Comparison of ENCODE assay signal across 21 cellular contexts in the genomic region with DNA sequence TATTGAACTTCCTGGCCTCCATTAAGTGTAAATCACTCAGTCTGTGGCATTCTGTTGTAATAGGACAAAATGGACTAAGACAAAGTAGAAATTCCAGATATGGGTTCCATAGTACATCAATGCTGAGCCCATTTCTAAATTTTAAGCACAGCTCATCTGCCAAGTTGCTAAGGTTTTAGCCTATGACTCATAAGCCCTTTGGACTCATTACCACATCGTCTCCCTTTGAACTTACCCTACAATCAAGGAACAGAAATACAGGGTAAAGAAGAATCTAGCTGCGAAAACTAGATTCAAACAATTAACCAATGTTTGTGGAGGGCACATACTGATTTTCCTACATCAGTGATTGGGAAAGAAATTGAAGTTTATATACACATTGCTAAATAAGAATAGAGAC. TPM values are rescaled to one million over a fixed set of nuclear protein-coding genes. Genes with fewer than 3 reads are reported as not detected.
DNase-seq lines count a peak whose midpoint lies in the region; ATAC-seq, FAIRE-seq and TF ChIP-seq lines count a peak whose summit lies in the region.
"Had no signal": no experiment of that assay in that cellular context is flagged by ENCODE, and none has a peak within 500 bp of the region (broad histone marks: within the 10 kb centered on the region; RNA-seq: fewer than 3 reads in every experiment).

No MANE protein-coding gene starts in this region.

- FAIRE-seq in GM12891 (lab: Jason Lieb, UNC): no peak
- FAIRE-seq: H1, TTC549 had no signal

- no peak for TF ChIP-seq CTCF in choroid plexus epithelial cell (conservative IDR thresholded peaks at IDR 0.05; ENCODE audit: low read depth, low read length)

- TF ChIP-seq POLR2A in GM12891 (IDR thresholded peaks at IDR 0.05; ENCODE audit: low read depth, low read length): no peak

- H3K9me3 ChIP-seq in GM23248 (ENCODE audit: low read depth): no peaks in the 10 kb centered on the region
- H3K9me3 ChIP-seq: adrenal gland, gastrocnemius medialis, suprapubic skin had no signal

- in situ Hi-C loops in GM23248 (cut with MboI): no loop called here

- ATAC-seq in left colon (peak; percentile 97), HG03469 (IDR thresholded peaks at IDR 0.05; ENCODE audit: unreplicated experiment) (no peak)

- no peak overlapping the region for H3K9ac ChIP-seq in GM23248

- H2AFZ ChIP-seq in GM23248: no peak overlapping the region

- H3K4me2 ChIP-seq in GM23248 (ENCODE audit: unreplicated experiment): no peak overlapping the region

- intact Hi-C loops in left colon (cut with DNase I, micrococcal nuclease): no loop called here

- 38 to 44% methylated on average over 2 of the region's 2 CpGs for WGBS in GM23248 (ENCODE audit: low coverage in 1 of 2, low lambda C conversion rate in 2 of 2, missing lambda C conversion rate in 2 of 2), 2 experiments

- H3K79me2 ChIP-seq in GM23248 (ENCODE audit: insufficient read depth): no peaks in the 10 kb centered on the region

- no peak overlapping the region for H3K27ac ChIP-seq in GM23248
- H3K27ac ChIP-seq in caudate nucleus (ENCODE audit: low read depth, low read length): no peak overlapping the region
- H3K27ac ChIP-seq: adrenal gland, gastrocnemius medialis, suprapubic skin had no signal

- H3K27me3 ChIP-seq in GM23248 (replicated peaks; ENCODE audit: insufficient read depth): no peaks in the 10 kb centered on the region
- H3K27me3 ChIP-seq: adrenal gland, gastrocnemius medialis, suprapubic skin had no signal

- no peak overlapping the region for H3K4me3 ChIP-seq in GM23248
- H3K4me3 ChIP-seq in choroid plexus epithelial cell (ENCODE audit: low read depth, low read length): no peak overlapping the region
- H3K4me3 ChIP-seq: adrenal gland, gastrocnemius medialis, suprapubic skin had no signal

- no peaks in the 10 kb centered on the region for H3K4me1 ChIP-seq in GM23248 (ENCODE audit: insufficient read depth)
- H3K4me1 ChIP-seq: adrenal gland, suprapubic skin had no signal

- no peaks in the 10 kb centered on the region for H4K20me1 ChIP-seq in GM23248 (ENCODE audit: insufficient read depth)

- H3K9me2 ChIP-seq in GM23248 (ENCODE audit: insufficient read depth): no peaks in the 10 kb centered on the region

- no peaks in the 10 kb centered on the region for H3F3A ChIP-seq in GM23248 (ENCODE audit: insufficient read depth)

- DNase-seq in GM23248 (peak; percentile 20), NCI-H446 treated with DMSO at 0.1 percent for 48 hours (lab: John Stamatoyannopoulos, UW) (peak; percentile 52), choroid plexus epithelial cell (ENCODE audit: low read depth) (peak; percentile 5), left colon (no peak), caudate nucleus (lab: John Stamatoyannopoulos, UW) (no peak), GM12891 (ENCODE audit: insufficient read length, low spot score) (no peak)
- DNase-seq in activated T-cell treated with anti-CD3 and anti-CD28 coated beads, Interleukin-2, amount 50 U/mL, for 1 hour: no peak
- DNase-seq: activated CD4-positive, alpha-beta T cell treated with anti-CD3 and anti-CD28 coated beads for 4 hours; activated gamma-delta T cell; adrenal gland; C1 segment of cervical spinal cord; gastrocnemius medialis; NCI-H2029 treated with DMSO at 0.1 percent for 48 hours; stimulated activated CD4-positive, alpha-beta T cell treated with anti-CD3 and anti-CD28 coated beads, Interleukin-12 subunit alpha, Interleukin-12 subunit beta, amount 100 ng/mL, for 4 hours had no signal

- H3K36me3 ChIP-seq in GM23248 (ENCODE audit: low read depth): no peaks in the 10 kb centered on the region
- H3K36me3 ChIP-seq: adrenal gland, gastrocnemius medialis, suprapubic skin had no signal

TF ChIP-seq in GM12891, 5 proteins besides CTCF, POLR2A, EP300 and RAD21:
- no peak for TF ChIP-seq POU2F2 (IDR thresholded peaks at IDR 0.05; ENCODE audit: low read depth, low read length)

RNA-seq across cellular contexts. Expression of a gene that starts 31.8 kb away (rescaled TPM):
- total RNA-seq in GM23248 (2014; rRNA removed; shearing (Covaris generic)): not detected in 2 replicates
- polyA plus RNA-seq in GM23248 (2016; fragmentation: Nextera tagmentation; extraction: Ambion mirVana): not detected in 2 replicates
- total RNA-seq in left colon: not detected
- polyA plus RNA-seq in GM12891 (2012; ENCODE audit: low read depth, missing spikeins): not detected
- total RNA-seq: adrenal gland, chondrocyte, gastrocnemius medialis, H1, mucosa of gallbladder, pulmonary artery endothelial cell, suprapubic skin had no signal
- polyA plus RNA-seq: adrenal gland, H1 had no signal

Comparison
In these comparisons a context has a peak if more than half of its experiments do, and no peak if none do; other contexts are left out.
1. DNase-seq: peak in GM23248 (single experiment), NCI-H446 treated with DMSO at 0.1 percent for 48 hours (single experiment) and choroid plexus epithelial cell (single experiment); none in left colon (0 of 2), activated T-cell treated with anti-CD3 and anti-CD28 coated beads, Interleukin-2, amount 50 U/mL, for 1 hour (single experiment), caudate nucleus (0 of 61) and GM12891 (single experiment).